ENCODE assay signal across 8 cellular contexts in genomic region chr17:64706224-64707076, GRCh38. TPM values are rescaled to one million over a fixed set of nuclear protein-coding genes. Genes with fewer than 3 reads are reported as not detected.
DNase-seq lines count a peak whose midpoint lies in the region; ATAC-seq and TF ChIP-seq lines count a peak whose summit lies in the region.

No MANE protein-coding gene starts in this region.

- H3K4me3 ChIP-seq in fibroblast of villous mesenchyme (ENCODE audit: low read depth, low read length): no peak overlapping the region

- CTCF ChIA-PET in T-cell (lab: Charles Lee): no interaction called here

- intact Hi-C loops in posterior vena cava (cut with DNase I): no loop called here

- POLR2A ChIA-PET in T-cell (lab: Charles Lee): no interaction called here

- DNase-seq in Daoy (ENCODE audit: low read depth) (peak; percentile 86), RPMI7951 (ENCODE audit: low read depth) (peak; percentile 86), fibroblast of villous mesenchyme (ENCODE audit: low read depth) (peak; percentile 45), posterior vena cava (ENCODE audit: low spot score) (peak; percentile 38), amniotic stem cell (lab: John Stamatoyannopoulos, UW) (no peak), SK-N-DZ (ENCODE audit: low spot score) (no peak), UCSD-AML1 (lab: John Stamatoyannopoulos, UW; ENCODE audit: unreplicated experiment) (no peak), T-cell (no peak)

- no peak overlapping the region for H3K4me3 Mint-ChIP-seq in T-cell

- ATAC-seq in T-cell (replicated peaks in 1 of 4): no peak

- no peaks in the 10 kb centered on the region for H3K9me3 Mint-ChIP-seq in T-cell

- no peaks in the 10 kb centered on the region for H3K27me3 Mint-ChIP-seq in T-cell

- no peaks in the 10 kb centered on the region for H3K36me3 Mint-ChIP-seq in T-cell

- peak overlapping the region in 1 of 2 donors; percentile 33 for H3K27ac Mint-ChIP-seq in T-cell

- peaks cover 40 to 50% (median 42%) of the 10 kb centered on the region in 3 donors for H3K4me1 Mint-ChIP-seq in T-cell

- TF ChIP-seq CTCF in fibroblast of villous mesenchyme (IDR thresholded peaks at IDR 0.05; ENCODE audit: insufficient read depth, low read depth, low read length): no peak

RNA-seq across cellular contexts. Expression of gene SMURF2, which starts 44.3 kb away (rescaled TPM):
- 80.7 and 84.8 TPM in 2 replicates for total RNA-seq in Daoy (2014; rRNA removed; shearing (Covaris generic))
- total RNA-seq in RPMI7951 (2014; rRNA removed; shearing (Covaris generic)): 52.1 and 54.5 TPM in 2 replicates
- total RNA-seq in fibroblast of villous mesenchyme (103 and 188 TPM in 2 replicates), posterior vena cava (10 to 100 TPM; 23.8 to 28.4 TPM), T-cell (10 to 100 TPM; 27.4 to 36.6 (median 34.8) TPM)
- polyA plus RNA-seq in SK-N-DZ (2014; cell fraction: cytosol; rRNA removed): 12.5 and 17.0 TPM in 2 replicates
- 20.7 and 21.7 TPM in 2 replicates for polyA plus RNA-seq in SK-N-DZ (2014; cell fraction: nucleus; rRNA removed)

Comparison
In these comparisons a context has a peak if more than half of its experiments do, and no peak if none do; other contexts are left out.
1. DNase-seq: peak in Daoy (single experiment), RPMI7951 (single experiment), fibroblast of villous mesenchyme (single experiment) and posterior vena cava (single experiment); none in amniotic stem cell (single experiment), SK-N-DZ (single experiment), UCSD-AML1 (single experiment) and T-cell (0 of 34).